ENCODE assay signal across 12 cellular contexts in the genomic region with DNA sequence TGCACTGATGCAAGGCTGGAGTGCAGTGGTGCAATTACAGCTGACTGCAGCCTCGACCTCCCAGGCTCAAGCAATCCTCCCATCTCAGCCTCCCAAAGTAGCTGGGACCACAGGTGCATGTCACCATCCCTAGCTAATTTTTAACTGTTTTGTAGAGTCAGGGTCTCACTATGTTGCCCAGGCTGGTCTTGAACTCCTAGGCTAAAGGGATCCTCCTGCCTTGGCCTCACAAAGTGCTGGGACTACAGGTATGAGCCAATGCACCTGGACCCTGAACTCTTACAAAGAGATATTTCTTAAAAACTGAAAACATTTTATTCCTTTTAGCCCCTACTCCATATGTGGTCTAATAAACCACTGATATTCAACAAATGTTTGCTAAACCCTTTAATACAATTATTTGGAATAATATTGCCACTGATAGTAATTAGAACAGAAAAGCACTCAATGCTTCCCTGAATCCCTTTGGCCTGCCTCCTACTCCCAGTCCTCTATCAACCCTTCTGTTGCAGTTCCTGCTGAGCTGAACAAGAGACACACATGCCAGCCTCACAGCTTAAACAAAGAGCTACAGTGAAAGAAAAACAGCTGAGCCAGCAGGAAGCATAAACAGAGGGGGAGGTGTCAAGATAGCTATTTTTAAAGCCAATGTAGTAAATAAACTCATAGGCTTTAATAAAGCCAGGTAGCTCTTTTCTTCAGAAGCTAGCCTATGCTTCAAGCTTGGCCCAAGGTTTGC. TPM values are rescaled to one million over a fixed set of nuclear protein-coding genes. Genes with fewer than 3 reads are reported as not detected.
DNase-seq lines count a peak whose midpoint lies in the region; ATAC-seq and TF ChIP-seq lines count a peak whose summit lies in the region.
"Had no signal": no experiment of that assay in that cellular context is flagged by ENCODE, and none has a peak within 500 bp of the region (broad histone marks: within the 10 kb centered on the region; RNA-seq: fewer than 3 reads in every experiment).

No MANE protein-coding gene starts in this region.

- no TSS peak for BruUV-seq in PC-3 (replicated peaks; lab: Mats Ljungman, UMichigan)

- no peaks in the 10 kb centered on the region for H3K9me2 ChIP-seq in hepatocyte (replicated peaks; ENCODE audit: insufficient read depth)
- H3K9me2 ChIP-seq in PC-3 (replicated peaks; ENCODE audit: low read length) = no peaks in the 10 kb centered on the region

- H2AFZ ChIP-seq in hepatocyte = no peak overlapping the region
- no peak overlapping the region for H2AFZ ChIP-seq in PC-3 (ENCODE audit: low read length)

- no peaks in the 10 kb centered on the region for H3K9me3 Mint-ChIP-seq in activated CD8-positive, alpha-beta T cell treated with anti-CD3 and anti-CD28 coated beads, Interleukin-2, amount 10 ng/mL, durations not matched to agents 7 days and 5 days (ENCODE audit: insufficient read depth)

- TF ChIP-seq CTCF in hepatocyte (IDR thresholded peaks at IDR 0.05; ENCODE audit: poor library complexity) (no peak), PC-3 (conservative IDR thresholded peaks at IDR 0.05; ENCODE audit: low read depth, low read length) (no peak)

- CTCF ChIA-PET in PC-3 (lab: Charles Lee) = no interaction called here
- CTCF ChIA-PET in activated CD8-positive, alpha-beta T cell treated with anti-CD3 and anti-CD28 coated beads, Interleukin-2, amount 10 ng/mL, durations not matched to agents 7 days and 5 days (lab: Charles Lee) = no interaction called here

- H4K20me1 ChIP-seq in hepatocyte (ENCODE audit: insufficient read depth, poor library complexity, severe bottlenecking) = no peaks in the 10 kb centered on the region
- no peaks in the 10 kb centered on the region for H4K20me1 ChIP-seq in PC-3 (ENCODE audit: low read length)

- no peaks in the 10 kb centered on the region for H3F3A ChIP-seq in PC-3 (ENCODE audit: low read length, unreplicated experiment)

- POLR2A ChIA-PET in PC-3 (lab: Charles Lee; ENCODE audit: unreplicated experiment) = no interaction called here
- POLR2A ChIA-PET in activated CD8-positive, alpha-beta T cell treated with anti-CD3 and anti-CD28 coated beads, Interleukin-2, amount 10 ng/mL, durations not matched to agents 7 days and 5 days (lab: Charles Lee) = no interaction called here

- WGBS in hepatocyte (ENCODE audit: low lambda C conversion rate, missing lambda C conversion rate) = 90% methylated on average over 1 of the region's 1 CpG

- H3K79me2 ChIP-seq in hepatocyte = no peaks in the 10 kb centered on the region
- no peaks in the 10 kb centered on the region for H3K79me2 ChIP-seq in PC-3 (ENCODE audit: low read length)

- ATAC-seq in PC-3 = no peak; the same call in 1 of the 2 replicates
- no peak for ATAC-seq in activated CD8-positive, alpha-beta T cell treated with anti-CD3 and anti-CD28 coated beads, Interleukin-2, amount 10 ng/mL, durations not matched to agents 7 days and 5 days

- H3K36me3 Mint-ChIP-seq in activated CD8-positive, alpha-beta T cell treated with anti-CD3 and anti-CD28 coated beads, Interleukin-2, amount 10 ng/mL, durations not matched to agents 7 days and 5 days (ENCODE audit: low read depth) = no peaks in the 10 kb centered on the region

- H3K9me3 ChIP-seq in HUES48 (ENCODE audit: control insufficient read depth, insufficient read depth, low read length) = no peaks in the 10 kb centered on the region
- H3K9me3 ChIP-seq in hepatocyte (ENCODE audit: low read depth) = no peaks in the 10 kb centered on the region
- no peaks in the 10 kb centered on the region for H3K9me3 ChIP-seq in PC-3 (ENCODE audit: low read length)
- H3K9me3 ChIP-seq: SJSA1 had no signal

- DNase-seq in NCI-H510A treated with DMSO at 0.1 percent for 48 hours (lab: John Stamatoyannopoulos, UW) = peak; percentile 4
- peak; percentile 35 for DNase-seq in hepatocyte (ENCODE audit: low spot score)
- peak; percentile 89 for DNase-seq in putamen (ENCODE audit: low spot score)
- DNase-seq in NOMO-1 (lab: John Stamatoyannopoulos, UW; ENCODE audit: unreplicated experiment in 2 of 2) = no peak
- DNase-seq in PC-3 = no peak
- no peak for DNase-seq in stimulated activated CD4-positive, alpha-beta T cell treated with anti-CD3 and anti-CD28 coated beads, Interleukin-1b, Interleukin-23, amount 100 ng/mL, for 48 hours
- DNase-seq in activated CD8-positive, alpha-beta T cell treated with anti-CD3 and anti-CD28 coated beads, Interleukin-2, amount 10 ng/mL, durations not matched to agents 7 days and 5 days = no peak
- DNase-seq: activated T-cell treated with anti-CD3 and anti-CD28 coated beads for 4 hours; left cardiac atrium; stimulated activated CD4-positive, alpha-beta T cell treated with anti-CD3 and anti-CD28 coated beads, Interleukin-4, amount 100 ng/mL, for 4 hours had no signal

- H3K27ac Mint-ChIP-seq in activated CD8-positive, alpha-beta T cell treated with anti-CD3 and anti-CD28 coated beads, Interleukin-2, amount 10 ng/mL, durations not matched to agents 7 days and 5 days = no peak overlapping the region

- H3K36me3 ChIP-seq in HUES48 (ENCODE audit: control insufficient read depth, insufficient read depth, low read length) (no peaks in the 10 kb centered on the region), hepatocyte (replicated peaks; ENCODE audit: insufficient read depth, low read depth) (no peaks in the 10 kb centered on the region), PC-3 (ENCODE audit: low read depth, low read length) (no peaks in the 10 kb centered on the region)
- H3K36me3 ChIP-seq: SJSA1 had no signal

- no peak overlapping the region for H3K4me3 Mint-ChIP-seq in activated CD8-positive, alpha-beta T cell treated with anti-CD3 and anti-CD28 coated beads, Interleukin-2, amount 10 ng/mL, durations not matched to agents 7 days and 5 days

- intact Hi-C loops in PC-3 (cut with micrococcal nuclease) = no loop called here

- H3K27me3 Mint-ChIP-seq in activated CD8-positive, alpha-beta T cell treated with anti-CD3 and anti-CD28 coated beads, Interleukin-2, amount 10 ng/mL, durations not matched to agents 7 days and 5 days (ENCODE audit: low read depth) = peaks cover 23% of the 10 kb centered on the region

- H3K27me3 ChIP-seq in HUES48 (ENCODE audit: control insufficient read depth, insufficient read depth, low read length) (peaks cover 43% of the 10 kb centered on the region), hepatocyte (no peaks in the 10 kb centered on the region), PC-3 (ENCODE audit: low read length) (no peaks in the 10 kb centered on the region)
- H3K27me3 ChIP-seq: SJSA1 had no signal

- peaks cover 6% of the 10 kb centered on the region for H3K4me1 Mint-ChIP-seq in activated CD8-positive, alpha-beta T cell treated with anti-CD3 and anti-CD28 coated beads, Interleukin-2, amount 10 ng/mL, durations not matched to agents 7 days and 5 days (ENCODE audit: low read depth)

- peaks cover 21% of the 10 kb centered on the region for H3K4me1 ChIP-seq in HUES48 (ENCODE audit: control insufficient read depth, insufficient read depth, low read length)
- no peaks in the 10 kb centered on the region for H3K4me1 ChIP-seq in hepatocyte (ENCODE audit: insufficient read depth)
- H3K4me1 ChIP-seq in PC-3 (ENCODE audit: insufficient read depth, low read length) = no peaks in the 10 kb centered on the region

- H3K27ac ChIP-seq in HUES48 (ENCODE audit: low read depth, low read length) = peak overlapping the region; percentile 25
- no peak overlapping the region for H3K27ac ChIP-seq in hepatocyte
- H3K27ac ChIP-seq in PC-3 (ENCODE audit: low read length) = no peak overlapping the region
- H3K27ac ChIP-seq: SJSA1 had no signal

- peak overlapping the region; percentile 22; the same call in 1 of the 2 replicates for H3K4me3 ChIP-seq in HUES48 (ENCODE audit: low read depth, low read length)
- no peak overlapping the region for H3K4me3 ChIP-seq in hepatocyte
- H3K4me3 ChIP-seq in PC-3 (ENCODE audit: low read length) = no peak overlapping the region
- H3K4me3 ChIP-seq: SJSA1 had no signal

- no peak overlapping the region for H3K9ac ChIP-seq in HUES48 (ENCODE audit: low read depth, low read length)
- no peak overlapping the region for H3K9ac ChIP-seq in PC-3 (ENCODE audit: low read length)

- H3K4me2 ChIP-seq in hepatocyte (no peak overlapping the region), PC-3 (ENCODE audit: low read length) (no peak overlapping the region)

RNA-seq across cellular contexts. Expression of a gene that starts 7.0 kb away (rescaled TPM):
- total RNA-seq in hepatocyte (48.7 and 57.4 TPM in 2 replicates), PC-3 (2014; rRNA removed) (16.9 and 19.6 TPM in 2 replicates)
- polyA plus RNA-seq in hepatocyte = 58.7 and 61.3 TPM in 2 replicates
- total RNA-seq in activated CD8-positive, alpha-beta T cell treated with anti-CD3 and anti-CD28 coated beads, Interleukin-2, amount 10 ng/mL, durations not matched to agents 7 days and 5 days = not detected

Comparison
In these comparisons a context has a peak if more than half of its experiments do, and no peak if none do; other contexts are left out.
1. DNase-seq: peak in NCI-H510A treated with DMSO at 0.1 percent for 48 hours (single experiment), hepatocyte (single experiment) and putamen (single experiment); none in NOMO-1 (0 of 2), PC-3 (single experiment), stimulated activated CD4-positive, alpha-beta T cell treated with anti-CD3 and anti-CD28 coated beads, Interleukin-1b, Interleukin-23, amount 100 ng/mL, for 48 hours (single experiment) and activated CD8-positive, alpha-beta T cell treated with anti-CD3 and anti-CD28 coated beads, Interleukin-2, amount 10 ng/mL, durations not matched to agents 7 days and 5 days (single experiment).
2. RNA of a gene that starts 7.0 kb away (total RNA-seq): 48.7 to 57.4 TPM in hepatocyte and 16.9 to 19.6 TPM in PC-3; not detected in activated CD8-positive, alpha-beta T cell treated with anti-CD3 and anti-CD28 coated beads, Interleukin-2, amount 10 ng/mL, durations not matched to agents 7 days and 5 days; every median in the first group is over 10 times any median in the second.